ENCODE assay signal across 25 cellular contexts in genomic region chr4:151114986-151115385, GRCh38. TPM values are rescaled to one million over a fixed set of nuclear protein-coding genes. Genes with fewer than 3 reads are reported as not detected.
DNase-seq lines count a peak whose midpoint lies in the region; ATAC-seq and TF ChIP-seq lines count a peak whose summit lies in the region.
"Had no signal": no experiment of that assay in that cellular context is flagged by ENCODE, and none has a peak within 500 bp of the region (broad histone marks: within the 10 kb centered on the region; RNA-seq: fewer than 3 reads in every experiment).

No MANE protein-coding gene starts in this region.

- no peak overlapping the region for H3K4me2 ChIP-seq in GM23248 (ENCODE audit: unreplicated experiment)

- H3K4me3 ChIP-seq in A673 (ENCODE audit: low read depth, low read length, poor library complexity, severe bottlenecking) = no peak overlapping the region
- H3K4me3 ChIP-seq in GM23248 = no peak overlapping the region
- H3K4me3 ChIP-seq in choroid plexus epithelial cell (ENCODE audit: low read depth, low read length) = no peak overlapping the region
- no peak overlapping the region for H3K4me3 ChIP-seq in right cardiac atrium (ENCODE audit: low read length)
- H3K4me3 ChIP-seq: esophagus squamous epithelium, MG63 had no signal

- DNase-seq in A673 (ENCODE audit: low spot score) (peak; percentile 24), GM23248 (peak; percentile 44), choroid plexus epithelial cell (ENCODE audit: low read depth) (peak; percentile 39), right cardiac atrium (no peak), glomerular visceral epithelial cell (ENCODE audit: extremely low spot score) (no peak), HPDE6-E6E7 (ENCODE audit: extremely low spot score) (no peak)
- DNase-seq in stimulated activated naive CD8-positive, alpha-beta T cell treated with anti-CD3 and anti-CD28 coated beads, Interleukin-15, Interleukin-2, amounts not matched to agents 100 U/mL and 50 U/mL, for 24 hours = no peak
- DNase-seq: aorta; effector memory CD4-positive, alpha-beta T cell; esophagus squamous epithelium; left colon; mesendoderm; MG63; naive B cell; NCI-H2029 treated with DMSO at 0.1 percent for 48 hours; NCI-H345; NCI-H748 treated with DMSO at 0.1 percent for 48 hours; occipital lobe; stimulated activated CD4-positive, alpha-beta T cell treated with anti-CD3 and anti-CD28 coated beads, Interleukin-4, amount 100 ng/mL, for 24 hours; stimulated activated naive CD4-positive, alpha-beta T cell; SW 1271; T1000 had no signal

- in situ Hi-C loops in GM23248 (cut with MboI) = loop anchor here (10.0 to 25.0 kb wide), 2 partner anchors 490 to 1247 kb away; no protein-coding TSS in a partner anchor

- H3K9me2 ChIP-seq in GM23248 (ENCODE audit: insufficient read depth) = no peaks in the 10 kb centered on the region

- intact Hi-C loops in A673 (cut with micrococcal nuclease; ENCODE audit: unreplicated experiment) (loop anchor here (10.0 kb wide), 1 partner anchor 1270 kb away; no protein-coding TSS in a partner anchor), right cardiac atrium (cut with DNase I) (loop anchor here in 2 of 4 donors (5.0 to 10.0 kb wide), 2 partner anchors 247 to 250 kb away; no protein-coding TSS in a partner anchor)

- WGBS in GM23248 (ENCODE audit: low coverage in 1 of 2, low lambda C conversion rate in 2 of 2, missing lambda C conversion rate in 2 of 2), 2 experiments = 73 to 76% methylated on average over 5 of the region's 5 CpGs
- 78% methylated on average over 5 of the region's 5 CpGs for WGBS in right cardiac atrium

- peak in 1 of 2 donors; percentile 16 for ATAC-seq in right cardiac atrium
- ATAC-seq in HG03045 (IDR thresholded peaks at IDR 0.05; ENCODE audit: unreplicated experiment) = no peak
- ATAC-seq in stimulated activated naive CD8-positive, alpha-beta T cell treated with anti-CD3 and anti-CD28 coated beads, Interleukin-15, Interleukin-2, amounts not matched to agents 100 U/mL and 50 U/mL, for 24 hours = no peak
- ATAC-seq: activated T-helper 17 cell treated with anti-CD3 and anti-CD28 coated beads, Interleukin-2, amount 50 U/mL, for 72 hours; left colon; WTC11 had no signal

- H3K9ac ChIP-seq in GM23248 = no peak overlapping the region

- BruUV-seq in A673 (replicated peaks; lab: Mats Ljungman, UMichigan) = no TSS peak

- POLR2A ChIA-PET in A673 (lab: Charles Lee; ENCODE audit: low non-redundant PET) = interaction anchor here (0.6 kb wide), 1 partner anchor 267 kb away, joined by 3 read pairs; no protein-coding TSS in a partner anchor

- H3K79me2 ChIP-seq in GM23248 (ENCODE audit: insufficient read depth) = no peaks in the 10 kb centered on the region

- H3K9me3 ChIP-seq in A673 (ENCODE audit: low read depth, low read length, poor library complexity, severe bottlenecking) (no peaks in the 10 kb centered on the region), GM23248 (ENCODE audit: low read depth) (no peaks in the 10 kb centered on the region), right cardiac atrium (ENCODE audit: control insufficient read depth, low read length) (no peaks in the 10 kb centered on the region)
- H3K9me3 ChIP-seq: esophagus squamous epithelium, MG63 had no signal

- TF ChIP-seq CTCF in A673 (conservative IDR thresholded peaks at IDR 0.05; ENCODE audit: low read depth, low read length) (no peak), choroid plexus epithelial cell (conservative IDR thresholded peaks at IDR 0.05; ENCODE audit: low read depth, low read length) (no peak)

- H2AFZ ChIP-seq in GM23248 = no peak overlapping the region

- H3K4me1 ChIP-seq in A673 (ENCODE audit: insufficient read depth, low read length, poor library complexity, severe bottlenecking) (no peaks in the 10 kb centered on the region), GM23248 (ENCODE audit: insufficient read depth) (no peaks in the 10 kb centered on the region), right cardiac atrium (ENCODE audit: control insufficient read depth, insufficient read depth, low read length) (peaks cover 3% of the 10 kb centered on the region)

- CTCF ChIA-PET in A673 (lab: Charles Lee) = no interaction called here

- H3K27ac ChIP-seq in A673 (ENCODE audit: low read depth, low read length, poor library complexity, severe bottlenecking) (no peak overlapping the region), GM23248 (no peak overlapping the region), right cardiac atrium (ENCODE audit: low read length) (peak overlapping the region; percentile 83)
- H3K27ac ChIP-seq: esophagus squamous epithelium had no signal

- no peaks in the 10 kb centered on the region for H4K20me1 ChIP-seq in GM23248 (ENCODE audit: insufficient read depth)

- no peaks in the 10 kb centered on the region for H3K36me3 ChIP-seq in A673 (ENCODE audit: insufficient read depth, low read length, poor library complexity, severe bottlenecking)
- no peaks in the 10 kb centered on the region for H3K36me3 ChIP-seq in GM23248 (ENCODE audit: low read depth)
- H3K36me3 ChIP-seq: MG63 had no signal

- H3K27me3 ChIP-seq in A673 (replicated peaks; ENCODE audit: insufficient read depth, low read depth, low read length, poor library complexity) (no peaks in the 10 kb centered on the region), GM23248 (replicated peaks; ENCODE audit: insufficient read depth) (no peaks in the 10 kb centered on the region), right cardiac atrium (ENCODE audit: control insufficient read depth, insufficient read depth) (no peaks in the 10 kb centered on the region)
- H3K27me3 ChIP-seq: esophagus squamous epithelium, MG63 had no signal

- peaks cover 20% of the 10 kb centered on the region for H3F3A ChIP-seq in GM23248 (ENCODE audit: insufficient read depth)

RNA-seq across cellular contexts. Expression of gene RPS3A, which starts 15.6 kb away (rescaled TPM):
- total RNA-seq in A673 (2021) (1,702 and 1,751 TPM in 2 replicates), right cardiac atrium (1,000 to 10,000 TPM; 1,119 to 1,323 (median 1,233) TPM)
- 1,990 and 2,540 TPM in 2 replicates for total RNA-seq in GM23248 (2014; rRNA removed; shearing (Covaris generic))
- polyA plus RNA-seq in GM23248 (2016; fragmentation: Nextera tagmentation; extraction: Ambion mirVana) (870 and 943 TPM in 2 replicates), right cardiac atrium (1,657 TPM)

Comparison
In these comparisons a context has a peak if more than half of its experiments do, and no peak if none do; other contexts are left out.
1. DNase-seq: peak in A673 (single experiment), GM23248 (single experiment) and choroid plexus epithelial cell (single experiment); none in right cardiac atrium (0 of 3), stimulated activated naive CD8-positive, alpha-beta T cell treated with anti-CD3 and anti-CD28 coated beads, Interleukin-15, Interleukin-2, amounts not matched to agents 100 U/mL and 50 U/mL, for 24 hours (single experiment), glomerular visceral epithelial cell (single experiment) and HPDE6-E6E7 (single experiment).